34 cellular contexts compared by ENCODE assay signal in genomic region chr13:84776578-84776977, GRCh38.
"Had no signal": no experiment of that assay in that cellular context is flagged by ENCODE, and none has a peak within 500 bp of the region (broad histone marks: within the 10 kb centered on the region; RNA-seq: fewer than 3 reads in every experiment).

No MANE protein-coding gene starts in this region.

- H3K9me3 ChIP-seq: adrenal gland, ascending aorta, body of pancreas, breast epithelium had no signal

- H3K27me3 ChIP-seq: adrenal gland, ascending aorta, body of pancreas, brain microvascular endothelial cell, breast epithelium, cardiac muscle cell had no signal

- H3K4me3 ChIP-seq: adrenal gland, ascending aorta, body of pancreas, breast epithelium, cardiac muscle cell had no signal

- H3K4me1 ChIP-seq: adrenal gland, ascending aorta, body of pancreas, breast epithelium had no signal

- H3K27ac ChIP-seq: adrenal gland, ascending aorta, body of pancreas, brain microvascular endothelial cell, breast epithelium, cardiac muscle cell had no signal

- H3K36me3 ChIP-seq: adrenal gland, ascending aorta, brain microvascular endothelial cell, breast epithelium, cardiac muscle cell had no signal

- DNase-seq: activated effector memory CD4-positive, alpha-beta T cell treated with anti-CD3 and anti-CD28 coated beads, Interleukin-2, amount 50 U/mL, for 16 hours; activated effector memory CD4-positive, alpha-beta T cell treated with Interleukin-2 at 50 U/mL for 16 hours; activated gamma-delta T cell; activated gamma-delta T cell treated with Interleukin-2 at 50 U/mL for 16 hours; activated naive CD4-positive, alpha-beta T cell; activated naive CD4-positive, alpha-beta T cell treated with anti-CD3 and anti-CD28 coated beads for 36 hours; activated naive CD4-positive, alpha-beta T cell treated with anti-CD3 and anti-CD28 coated beads, Interleukin-2, amount 10 ng/mL, durations not matched to agents 7 days and 5 days; activated naive CD4-positive, alpha-beta T cell treated with anti-CD3 and anti-CD28 coated beads, Interleukin-2, amount 50 U/mL, for 16 hours; activated naive CD4-positive, alpha-beta T cell treated with Interleukin-2 at 50 U/mL for 16 hours; activated naive CD8-positive, alpha-beta T cell treated with anti-CD3 and anti-CD28 coated beads for 36 hours; activated naive CD8-positive, alpha-beta T cell treated with anti-CD3 and anti-CD28 coated beads, Interleukin-2, amount 10 ng/mL, durations not matched to agents 7 days and 5 days; activated naive CD8-positive, alpha-beta T cell treated with anti-CD3 and anti-CD28 coated beads, Interleukin-2, amount 50 U/mL, for 24 hours; activated T-cell treated with anti-CD3 and anti-CD28 coated beads, Interleukin-2, amount 50 U/mL, for 1 hour; activated T-cell treated with anti-CD3 and anti-CD28 coated beads, Interleukin-2, amount 50 U/mL, for 24 hours; activated T-cell treated with anti-CD3 and anti-CD28 coated beads, Interleukin-2, amount 50 U/mL, for 4 hours; activated T-cell treated with anti-CD3 and anti-CD28 coated beads, Interleukin-2, amount 50 U/mL, for 48 hours; activated T-cell treated with anti-CD3 and anti-CD28 coated beads, Interleukin-2, amount 50 U/mL, for 72 hours; adrenal gland; amniotic stem cell; amygdala; anterior cingulate cortex; aorta; body of pancreas; brain microvascular endothelial cell; caudate nucleus; central memory CD4-positive, alpha-beta T cell; cerebellar nuclear complex had no signal

- FAIRE-seq: astrocyte, bronchial epithelial cell had no signal

- ATAC-seq: activated naive CD4-positive, alpha-beta T cell treated with anti-CD3 and anti-CD28 coated beads, Interleukin-2, amount 50 U/mL, for 72 hours; activated naive CD8-positive, alpha-beta T cell treated with anti-CD3 and anti-CD28 coated beads, Interleukin-2, amount 50 U/mL, for 24 hours; activated T-cell treated with anti-CD3 and anti-CD28 coated beads, Interleukin-2, amount 50 U/mL, for 4 hours; activated T-cell treated with anti-CD3 and anti-CD28 coated beads, Interleukin-2, amount 50 U/mL, for 72 hours; activated T-helper 17 cell treated with anti-CD3 and anti-CD28 coated beads, Interleukin-2, amount 50 U/mL, for 72 hours had no signal
